ENCODE assay signal across 9 cellular contexts in the genomic region with DNA sequence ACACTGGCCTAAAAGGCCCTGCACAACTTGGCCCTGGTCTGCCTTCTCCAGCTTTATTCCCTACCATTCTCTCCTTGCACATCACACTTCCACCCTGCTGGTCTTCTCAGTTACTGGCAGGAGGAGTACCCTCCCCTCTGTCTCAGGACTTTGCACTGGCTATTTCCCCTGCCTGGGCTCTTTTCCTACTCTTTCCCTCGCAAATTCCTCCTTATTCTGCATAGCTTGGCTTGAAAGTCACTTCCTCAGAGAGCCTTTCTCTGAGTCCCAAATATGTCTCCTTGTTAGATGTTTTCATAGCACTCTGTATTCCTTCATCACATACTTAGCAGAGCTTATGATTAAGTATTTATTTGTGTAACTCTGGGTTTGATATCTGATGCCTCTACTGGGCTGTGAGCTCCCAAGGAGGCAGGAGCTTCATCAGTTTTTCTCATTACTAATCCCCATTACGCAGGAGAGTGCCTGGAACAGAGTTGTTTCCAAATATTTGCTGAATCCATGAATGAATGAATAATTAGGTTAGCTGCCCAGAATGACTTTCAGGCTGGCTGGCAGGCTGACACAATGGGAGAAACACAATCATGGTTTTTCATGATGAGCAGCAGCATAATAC.
A peak's percentile ranks its signal among the peaks of the same experiment; 100 is the strongest.
DNase-seq lines count a peak whose midpoint lies in the region; ATAC-seq and TF ChIP-seq lines count a peak whose summit lies in the region.
"Had no signal": no experiment of that assay in that cellular context is flagged by ENCODE, and none has a peak within 500 bp of the region (broad histone marks: within the 10 kb centered on the region; RNA-seq: fewer than 3 reads in every experiment).

No MANE protein-coding gene starts in this region.

- no peak overlapping the region for H3K4me3 ChIP-seq in HEK293 (ENCODE audit: low read depth, low read length)
- H3K4me3 ChIP-seq in body of pancreas, result no peak overlapping the region
- no peak overlapping the region for H3K4me3 ChIP-seq in right cardiac atrium (ENCODE audit: low read length)

- H3K27ac ChIP-seq in HEK293 (ENCODE audit: extremely low read depth, low read depth, low read length) (no peak overlapping the region), body of pancreas (no peak overlapping the region), right cardiac atrium (ENCODE audit: low read length) (peak overlapping the region; percentile 70)

- no peaks in the 10 kb centered on the region for H3K9me3 ChIP-seq in HEK293 (ENCODE audit: control insufficient read depth, insufficient read depth, low read depth, low read length)
- H3K9me3 ChIP-seq in body of pancreas, result no peaks in the 10 kb centered on the region
- H3K9me3 ChIP-seq in right cardiac atrium (ENCODE audit: control insufficient read depth, low read length), result no peaks in the 10 kb centered on the region

- H3K27me3 ChIP-seq in body of pancreas, result no peaks in the 10 kb centered on the region
- no peaks in the 10 kb centered on the region for H3K27me3 ChIP-seq in right cardiac atrium (ENCODE audit: control insufficient read depth, insufficient read depth)

- no peak for TF ChIP-seq POLR2A in body of pancreas (IDR thresholded peaks at IDR 0.05)

- ATAC-seq in body of pancreas (peak; percentile 63), right cardiac atrium (peak; percentile 88 to 92), GM19035 (IDR thresholded peaks at IDR 0.05; ENCODE audit: unreplicated experiment) (no peak), HG03432 (IDR thresholded peaks at IDR 0.05; ENCODE audit: unreplicated experiment) (no peak)

- H3K36me3 ChIP-seq in HEK293 (ENCODE audit: control insufficient read depth in 2 of 2, insufficient read depth in 1 of 2, low read length in 2 of 2), result no peaks in the 10 kb centered on the region
- H3K36me3 ChIP-seq in body of pancreas (replicated peaks in 1 of 2; ENCODE audit: insufficient read depth in 1 of 2, low read depth in 2 of 2), result no peaks in the 10 kb centered on the region

- intact Hi-C loops in body of pancreas (cut with DNase I) (no loop called here), right cardiac atrium (cut with DNase I) (no loop called here)

- CTCF ChIA-PET in HEK293 (lab: Yijun Ruan, JAX), result interaction anchor here (0.6 to 1.5 kb wide), 7 partner anchors 12 to 461 kb away, joined by 3 to 4 read pairs (median 3); no protein-coding TSS in a partner anchor

- peaks cover 4% of the 10 kb centered on the region; the same call in 1 of the 2 replicates for H3K4me1 ChIP-seq in HEK293 (ENCODE audit: control insufficient read depth, insufficient read depth, low read length)
- no peaks in the 10 kb centered on the region for H3K4me1 ChIP-seq in body of pancreas
- H3K4me1 ChIP-seq in right cardiac atrium (ENCODE audit: control insufficient read depth, insufficient read depth, low read length), result peaks cover 10% of the 10 kb centered on the region

- TF ChIP-seq CTCF in HEK293 (tag by site-specific recombination; IDR thresholded peaks at IDR 0.05), result no peak
- TF ChIP-seq CTCF in body of pancreas (IDR thresholded peaks at IDR 0.05), result no peak

- DNase-seq in body of pancreas (peak in 1 of 4 donors; percentile 21), right cardiac atrium (peak; percentile 64 to 80 (median 73)), retina (peak; percentile 27), RPMI8226 (no peak), nucleus accumbens (lab: John Stamatoyannopoulos, UW) (no peak)
- DNase-seq: stimulated activated CD4-positive, alpha-beta T cell treated with anti-CD3 and anti-CD28 coated beads, Interleukin-2, amount 100 ng/mL, for 24 hours had no signal

- POLR2A ChIA-PET in HEK293 (lab: Yijun Ruan, JAX), result no interaction called here

- 62 to 75% methylated on average over 2 of the region's 2 CpGs for WGBS in body of pancreas, 2 donors
- whole genome bisulfite sequencing in right cardiac atrium, result 51% methylated on average over 2 of the region's 2 CpGs

TF ChIP-seq in HEK293, 187 proteins besides CTCF, POLR2A, EP300 and RAD21:
- TF ChIP-seq KLF7 (tag by site-specific recombination; IDR thresholded peaks at IDR 0.05; ENCODE audit: borderline replicate concordance), result no peak
- TF ChIP-seq ZNF621 (tag by site-specific recombination; IDR thresholded peaks at IDR 0.05), result no peak
- TF ChIP-seq ZBTB17 (tag by site-specific recombination; IDR thresholded peaks at IDR 0.05), result peak; percentile 62; the same call in 1 of the 2 replicates
- peak; percentile 60; the same call in 1 of the 2 replicates for TF ChIP-seq ZNF600 (tag by site-specific recombination; IDR thresholded peaks at IDR 0.05)
- no peak for TF ChIP-seq ZNF560 (tag by site-specific recombination; IDR thresholded peaks at IDR 0.05; ENCODE audit: borderline replicate concordance)
- peak; percentile 63; the same call in 1 of the 2 replicates for TF ChIP-seq OSR2 (tag by site-specific recombination; IDR thresholded peaks at IDR 0.05)
- TF ChIP-seq ZNF133 (tag by site-specific recombination; IDR thresholded peaks at IDR 0.05), result no peak
- no peak for TF ChIP-seq SETDB1 (IDR thresholded peaks at IDR 0.05; ENCODE audit: insufficient read length, low read length)
- TF ChIP-seq ZNF777 (tag by site-specific recombination; IDR thresholded peaks at IDR 0.05; ENCODE audit: borderline replicate concordance), result no peak
- TF ChIP-seq ZNF785 (tag by site-specific recombination; IDR thresholded peaks at IDR 0.05), result no peak
- TF ChIP-seq FEZF1 (tag by site-specific recombination; IDR thresholded peaks at IDR 0.05), result no peak
- peak; percentile 66 for TF ChIP-seq PRDM6 (tag by site-specific recombination; IDR thresholded peaks at IDR 0.05)
- no peak for TF ChIP-seq ZNF175 (tag by site-specific recombination; IDR thresholded peaks at IDR 0.05)
TF ChIP-seq in HEK293: peak in this region for 4.

Comparison
In these comparisons a context has a peak if more than half of its experiments do, and no peak if none do; other contexts are left out.
1. ATAC-seq: peak in body of pancreas (single experiment) and right cardiac atrium (2 of 2); none in GM19035 (single experiment) and HG03432 (single experiment).
2. DNase-seq: peak in right cardiac atrium (3 of 3) and retina (single experiment); none in RPMI8226 (single experiment) and nucleus accumbens (0 of 56).